ENCODE assay signal across 8 cellular contexts in genomic region chr2:97663962-97664635, GRCh38.
DNase-seq lines count a peak whose midpoint lies in the region; ATAC-seq and TF ChIP-seq lines count a peak whose summit lies in the region.

ACTR1B (minus strand) TSS chr2:97664044; CDS start chr2:97663890, 154 bp downstream.

- H4K20me1 ChIP-seq in MM.1S (ENCODE audit: insufficient read depth, low read length): no peaks in the 10 kb centered on the region

- H3K4me3 ChIP-seq in MM.1S (ENCODE audit: low read length): peak within 1 kb of the TSS; percentile 86

- peak; percentile 81 for ATAC-seq in stimulated activated naive CD8-positive, alpha-beta T cell treated with anti-CD3 and anti-CD28 coated beads, Interleukin-15, amount 100 ng/mL, for 72 hours

- peak within 1 kb of the TSS; percentile 99 for H3K27ac Mint-ChIP-seq in nephron progenitor cell
- peak within 1 kb of the TSS; percentile 98 to 99 for H3K27ac Mint-ChIP-seq in stimulated activated naive CD8-positive, alpha-beta T cell treated with anti-CD3 and anti-CD28 coated beads, Interleukin-15, amount 100 ng/mL, for 72 hours

- H3K4me2 ChIP-seq in MM.1S (ENCODE audit: low read depth, low read length): peak within 1 kb of the TSS; percentile 78

- no peaks in the 10 kb centered on the region for H3K36me3 ChIP-seq in MM.1S (replicated peaks; ENCODE audit: insufficient read depth, low read length)

- H3K9me3 Mint-ChIP-seq in nephron progenitor cell: no peaks in the 10 kb centered on the region
- no peaks in the 10 kb centered on the region for H3K9me3 Mint-ChIP-seq in stimulated activated naive CD8-positive, alpha-beta T cell treated with anti-CD3 and anti-CD28 coated beads, Interleukin-15, amount 100 ng/mL, for 72 hours

- H3F3A ChIP-seq in MM.1S (ENCODE audit: insufficient read depth, low read length): peaks cover 10% of the 10 kb centered on the region; the same call in 1 of the 2 replicates

- peak within 1 kb of the TSS; percentile 96 for H2AFZ ChIP-seq in MM.1S (ENCODE audit: low read length)

- peak within 1 kb of the TSS; percentile 96 for H3K27ac ChIP-seq in MM.1S (ENCODE audit: low read length)

- peaks cover 38% of the 10 kb centered on the region for H3K79me2 ChIP-seq in MM.1S (ENCODE audit: low read length)

- no peaks in the 10 kb centered on the region for H3K27me3 ChIP-seq in MM.1S (replicated peaks; ENCODE audit: insufficient read depth, low read length)

- peak; percentile 99 for DNase-seq in GDM1 (lab: John Stamatoyannopoulos, UW)
- peak; percentile 99 for DNase-seq in HCEC 1CT
- peak; percentile 99 for DNase-seq in MM.1S
- peak; percentile 93 for DNase-seq in SIG-M5 (lab: John Stamatoyannopoulos, UW)
- DNase-seq in activated gamma-delta T cell (lab: John Stamatoyannopoulos, UW): peak; percentile 97
- peak; percentile 97 for DNase-seq in fibroblast of the conjunctiva (ENCODE audit: low read depth)
- peak; percentile 97 for DNase-seq in nephron progenitor cell
- peak; percentile 99 for DNase-seq in stimulated activated naive CD8-positive, alpha-beta T cell treated with anti-CD3 and anti-CD28 coated beads, Interleukin-15, amount 100 ng/mL, for 72 hours

- H3K9ac ChIP-seq in MM.1S (ENCODE audit: low read length): peak within 1 kb of the TSS; percentile 96

- no peaks in the 10 kb centered on the region for H3K27me3 Mint-ChIP-seq in nephron progenitor cell (ENCODE audit: low read depth, poor library complexity)
- no peaks in the 10 kb centered on the region for H3K27me3 Mint-ChIP-seq in stimulated activated naive CD8-positive, alpha-beta T cell treated with anti-CD3 and anti-CD28 coated beads, Interleukin-15, amount 100 ng/mL, for 72 hours

- TF ChIP-seq CTCF in MM.1S (IDR thresholded peaks at IDR 0.05; ENCODE audit: low read length) (peak; percentile 60), nephron progenitor cell (IDR thresholded peaks at IDR 0.05) (peak; percentile 59)

- H3K36me3 Mint-ChIP-seq in nephron progenitor cell (ENCODE audit: low read depth): peaks cover 9% of the 10 kb centered on the region

- peaks cover 38% of the 10 kb centered on the region for H3K4me1 Mint-ChIP-seq in nephron progenitor cell
- peaks cover 44% of the 10 kb centered on the region for H3K4me1 Mint-ChIP-seq in stimulated activated naive CD8-positive, alpha-beta T cell treated with anti-CD3 and anti-CD28 coated beads, Interleukin-15, amount 100 ng/mL, for 72 hours

- H3K9me3 ChIP-seq in MM.1S (replicated peaks; ENCODE audit: insufficient read depth, low read length): no peaks in the 10 kb centered on the region

- peak within 1 kb of the TSS; percentile 93 for H3K4me3 Mint-ChIP-seq in nephron progenitor cell
- H3K4me3 Mint-ChIP-seq in stimulated activated naive CD8-positive, alpha-beta T cell treated with anti-CD3 and anti-CD28 coated beads, Interleukin-15, amount 100 ng/mL, for 72 hours: peak within 1 kb of the TSS; percentile 91 to 93

- H3K4me1 ChIP-seq in MM.1S (ENCODE audit: low read length): peaks cover 9% of the 10 kb centered on the region; the same call in 1 of the 2 replicates

- no peaks in the 10 kb centered on the region for H3K9me2 ChIP-seq in MM.1S (replicated peaks; ENCODE audit: insufficient read depth, low read length)

Comparison
In these comparisons a context has a peak if more than half of its experiments do, and no peak if none do; other contexts are left out.
1. Peak in every context shown above with its lines: DNase-seq, ATAC-seq, H3K4me3 ChIP-seq and H3K27ac ChIP-seq.